In the genomic region with DNA sequence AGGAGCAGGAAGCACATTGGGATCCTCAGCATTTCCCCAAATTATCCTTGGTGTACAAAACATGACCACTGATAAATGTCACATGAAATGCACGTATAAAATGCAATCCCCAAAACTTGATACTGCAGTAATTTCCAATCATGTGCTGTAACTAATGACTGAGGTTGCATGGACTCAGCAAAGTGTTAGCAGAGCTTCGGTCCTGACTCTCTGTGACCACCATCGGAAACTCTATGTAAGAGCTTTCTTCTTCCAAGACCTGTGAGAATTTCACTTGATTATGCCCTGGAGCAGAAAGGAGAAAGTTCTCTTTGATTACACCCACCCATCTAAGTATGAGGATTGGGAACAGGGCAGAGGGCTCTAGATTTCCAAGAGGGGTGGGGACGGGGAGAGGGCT, we compare ENCODE assay signal across 10 cellular contexts. TPM values are rescaled to one million over a fixed set of nuclear protein-coding genes. Genes with fewer than 3 reads are reported as not detected.
A peak's percentile ranks its signal among the peaks of the same experiment; 100 is the strongest.
DNase-seq lines count a peak whose midpoint lies in the region; ATAC-seq, FAIRE-seq and TF ChIP-seq lines count a peak whose summit lies in the region.
"Had no signal": no experiment of that assay in that cellular context is flagged by ENCODE, and none has a peak within 500 bp of the region (broad histone marks: within the 10 kb centered on the region; RNA-seq: fewer than 3 reads in every experiment).

No MANE protein-coding gene starts in this region.

- no peaks in the 10 kb centered on the region for H3K9me3 Mint-ChIP-seq in activated T-cell treated with anti-CD3 and anti-CD28 coated beads, Interleukin-2, amount 50 U/mL, for 4 hours

- H3K27ac ChIP-seq in SU-DHL-6 (ENCODE audit: low read depth, low read length) (peak overlapping the region; percentile 97), kidney (ENCODE audit: low read depth in 2 of 2, low read length in 2 of 2) (no peak overlapping the region), suprapubic skin (peak overlapping the region; percentile 20), WERI-Rb-1 (no peak overlapping the region), PC-9 (no peak overlapping the region)

- H3K9me2 ChIP-seq in SU-DHL-6 (replicated peaks; ENCODE audit: insufficient read depth, low read length) = no peaks in the 10 kb centered on the region
- no peaks in the 10 kb centered on the region for H3K9me2 ChIP-seq in PC-9 (ENCODE audit: insufficient read depth)

- 57% methylated on average over 4 of the region's 4 CpGs for WGBS in suprapubic skin

- H3F3A ChIP-seq in SU-DHL-6 (ENCODE audit: insufficient read depth) = peaks cover 50% of the 10 kb centered on the region
- no peaks in the 10 kb centered on the region for H3F3A ChIP-seq in PC-9 (ENCODE audit: insufficient read depth, low read depth)

- H3K9me3 ChIP-seq in SU-DHL-6 (ENCODE audit: insufficient read depth, low read length) = 0 out of 2 replicates have a peak, but pooled peaks cover 1% of the 10 kb centered on the region
- H3K9me3 ChIP-seq in kidney (ENCODE audit: control insufficient read depth in 1 of 2, low read length in 2 of 2) = no peaks in the 10 kb centered on the region
- no peaks in the 10 kb centered on the region for H3K9me3 ChIP-seq in suprapubic skin
- H3K9me3 ChIP-seq in WERI-Rb-1 (ENCODE audit: severe bottlenecking) = no peaks in the 10 kb centered on the region
- no peaks in the 10 kb centered on the region for H3K9me3 ChIP-seq in PC-9 (ENCODE audit: insufficient read depth, low read depth)

- H4K20me1 ChIP-seq in SU-DHL-6 (ENCODE audit: low read depth, low read length) (peaks cover 15% of the 10 kb centered on the region; the same call in 1 of the 2 replicates), PC-9 (ENCODE audit: insufficient read depth) (no peaks in the 10 kb centered on the region)

- no peak for FAIRE-seq in kidney (lab: Jason Lieb, UNC)

- H3K4me2 ChIP-seq in SU-DHL-6 (ENCODE audit: low read depth, low read length, poor library complexity, severe bottlenecking) = peak overlapping the region; percentile 85
- no peak overlapping the region for H3K4me2 ChIP-seq in PC-9

- H3K4me1 ChIP-seq in kidney (ENCODE audit: control insufficient read depth in 1 of 2, insufficient read depth in 1 of 2, low read depth in 1 of 2, low read length in 2 of 2) (no peaks in the 10 kb centered on the region), suprapubic skin (no peaks in the 10 kb centered on the region), PC-9 (replicated peaks; ENCODE audit: insufficient read depth) (no peaks in the 10 kb centered on the region)

- H3K27me3 ChIP-seq in SU-DHL-6 (ENCODE audit: low read length) (no peaks in the 10 kb centered on the region), suprapubic skin (no peaks in the 10 kb centered on the region), WERI-Rb-1 (ENCODE audit: insufficient read depth, low read depth, severe bottlenecking) (no peaks in the 10 kb centered on the region), PC-9 (ENCODE audit: insufficient read depth, low read depth) (no peaks in the 10 kb centered on the region; the same call in 1 of the 2 replicates)

- H3K4me3 ChIP-seq in SU-DHL-6 (ENCODE audit: insufficient read depth, low read length, poor library complexity, severe bottlenecking) (peak overlapping the region; percentile 96), kidney (ENCODE audit: low read length in 2 of 2) (peak overlapping the region; percentile 15 to 51), suprapubic skin (peak overlapping the region; percentile 39), WERI-Rb-1 (ENCODE audit: low read depth, low read length) (no peak overlapping the region), PC-9 (no peak overlapping the region)

- no peak for DNase-seq in activated T-cell treated with anti-CD3 and anti-CD28 coated beads, Interleukin-2, amount 50 U/mL, for 4 hours
- DNase-seq in activated T-cell treated with anti-CD3 and anti-CD28 coated beads, Interleukin-2, amount 50 U/mL, for 48 hours = no peak
- DNase-seq in kidney (no peak), suprapubic skin (ENCODE audit: low spot score in 2 of 2) (no peak), SHP77 (lab: John Stamatoyannopoulos, UW) (no peak), WERI-Rb-1 (no peak), PC-9 (no peak)
- DNase-seq: NCI-H510A had no signal

- peak overlapping the region; percentile 98 for H3K4me3 Mint-ChIP-seq in activated T-cell treated with anti-CD3 and anti-CD28 coated beads, Interleukin-2, amount 50 U/mL, for 4 hours

- intact Hi-C loops in kidney (cut with DNase I) = no loop called here
- intact Hi-C loops in PC-9 (cut with micrococcal nuclease; ENCODE audit: unreplicated experiment) = no loop called here

- H3K9ac ChIP-seq in SU-DHL-6 (ENCODE audit: low read length) = peak overlapping the region; percentile 91
- H3K9ac ChIP-seq in kidney (ENCODE audit: low read length in 2 of 2) = no peak overlapping the region

- H3K36me3 ChIP-seq in SU-DHL-6 (ENCODE audit: low read length) (peaks cover 12% of the 10 kb centered on the region; the same call in 1 of the 2 replicates), kidney (ENCODE audit: control insufficient read depth in 1 of 2, insufficient read depth in 2 of 2, low read length in 2 of 2) (no peaks in the 10 kb centered on the region), suprapubic skin (no peaks in the 10 kb centered on the region), WERI-Rb-1 (no peaks in the 10 kb centered on the region), PC-9 (ENCODE audit: low read depth) (no peaks in the 10 kb centered on the region)

- POLR2A ChIA-PET in PC-9 (lab: Charles Lee; ENCODE audit: unreplicated experiment) = no interaction called here

- no peak for TF ChIP-seq POLR2A in suprapubic skin (IDR thresholded peaks at IDR 0.05)

- TF ChIP-seq CTCF in SU-DHL-6 (IDR thresholded peaks at IDR 0.05; ENCODE audit: insufficient read depth, low read length, poor library complexity, severe bottlenecking) (no peak), kidney (IDR thresholded peaks at IDR 0.05; ENCODE audit: borderline replicate concordance, extremely low read depth, insufficient read depth) (no peak), suprapubic skin (IDR thresholded peaks at IDR 0.05) (no peak), WERI-Rb-1 (IDR thresholded peaks at IDR 0.05; ENCODE audit: low read depth, low read length) (no peak), PC-9 (conservative IDR thresholded peaks at IDR 0.05) (no peak)

- BruUV-seq in PC-9 (replicated peaks; lab: Mats Ljungman, UMichigan) = no TSS peak

- H3K4me1 Mint-ChIP-seq in activated T-cell treated with anti-CD3 and anti-CD28 coated beads, Interleukin-2, amount 50 U/mL, for 4 hours (ENCODE audit: low read depth) = peaks cover 52% of the 10 kb centered on the region

- peaks cover 22% of the 10 kb centered on the region for H3K36me3 Mint-ChIP-seq in activated T-cell treated with anti-CD3 and anti-CD28 coated beads, Interleukin-2, amount 50 U/mL, for 4 hours (ENCODE audit: insufficient read depth)

- no peak for ATAC-seq in activated T-cell treated with anti-CD3 and anti-CD28 coated beads, Interleukin-2, amount 50 U/mL, for 4 hours

- H3K27me3 Mint-ChIP-seq in activated T-cell treated with anti-CD3 and anti-CD28 coated beads, Interleukin-2, amount 50 U/mL, for 4 hours (ENCODE audit: low read depth) = no peaks in the 10 kb centered on the region

- H3K79me2 ChIP-seq in SU-DHL-6 (ENCODE audit: insufficient read depth, low read length) = peaks cover 59% of the 10 kb centered on the region
- H3K79me2 ChIP-seq in PC-9 (ENCODE audit: low read depth) = no peaks in the 10 kb centered on the region

- no peak for TF ChIP-seq EP300 in suprapubic skin (IDR thresholded peaks at IDR 0.05)

- H2AFZ ChIP-seq in SU-DHL-6 (ENCODE audit: low read depth, low read length, severe bottlenecking) = no peak overlapping the region
- H2AFZ ChIP-seq in PC-9 = no peak overlapping the region

- CTCF ChIA-PET in PC-9 (lab: Charles Lee) = interaction anchor here (0.5 kb wide), 1 partner anchor 776 kb away, joined by 14 read pairs; no protein-coding TSS in a partner anchor

RNA-seq across cellular contexts. Expression of a gene that starts 0.9 kb away (rescaled TPM):
- total RNA-seq in activated T-cell treated with anti-CD3 and anti-CD28 coated beads, Interleukin-2, amount 50 U/mL, for 4 hours = 100 to 1,000 TPM; 163 to 217 (median 190) TPM
- total RNA-seq in kidney (70.9 TPM), suprapubic skin (10 to 100 TPM in 2 of 4 donors, 1 to 10 TPM in 2; 6.2 to 11.1 (median 9.3) TPM), PC-9 (2021) (not detected in 2 replicates)
- polyA plus RNA-seq in kidney (ENCODE audit: insufficient read depth, low read depth, low replicate concordance) = 10.7 TPM
- polyA plus RNA-seq: AG04450 had no signal

Comparison
In these comparisons a context has a peak if more than half of its experiments do, and no peak if none do; other contexts are left out.
1. H3K27ac ChIP-seq: peak in SU-DHL-6 (single experiment) and suprapubic skin (single experiment); none in kidney (0 of 2), WERI-Rb-1 (single experiment) and PC-9 (single experiment).
2. H3K4me3 ChIP-seq: peak in SU-DHL-6 (single experiment), kidney (2 of 2) and suprapubic skin (single experiment); none in WERI-Rb-1 (single experiment) and PC-9 (single experiment).